25 cellular contexts compared by ENCODE assay signal in genomic region chr17:76797441-76797840, GRCh38.
"Had no signal": no experiment of that assay in that cellular context is flagged by ENCODE, and none has a peak within 500 bp of the region (broad histone marks: within the 10 kb centered on the region; RNA-seq: fewer than 3 reads in every experiment).

No MANE protein-coding gene starts in this region.

- DNase-seq: activated CD4-positive, alpha-beta T cell treated with anti-CD3 and anti-CD28 coated beads, Interleukin-2, amount 50 U/mL, for 1 hour; activated CD8-positive, alpha-beta T cell treated with anti-CD3 and anti-CD28 coated beads for 36 hours; activated naive CD8-positive, alpha-beta T cell treated with anti-CD3 and anti-CD28 coated beads, Interleukin-2, amount 50 U/mL, for 24 hours; activated T-cell treated with anti-CD3 and anti-CD28 coated beads, Interleukin-2, amount 50 U/mL, for 4 hours; amygdala; caudate nucleus; cortex of kidney; foreskin keratinocyte; heart right ventricle; left lung; lower lobe of right lung; mesenchymal stem cell; natural killer cell; occipital lobe; stimulated activated CD4-positive, alpha-beta T cell treated with anti-CD3 and anti-CD28 coated beads, Interleukin-15, amount 100 ng/mL, for 24 hours; stimulated activated CD4-positive, alpha-beta T cell treated with anti-CD3 and anti-CD28 coated beads, Interleukin-2, amount 100 ng/mL, for 24 hours; stimulated activated naive CD4-positive, alpha-beta T cell; tibial artery had no signal

- H3K36me3 Mint-ChIP-seq: natural killer cell, neural progenitor cell had no signal

- H3K36me3 ChIP-seq: esophagus muscularis mucosa, heart right ventricle, left lung, lower lobe of right lung, neural progenitor cell, right atrium auricular region, suprapubic skin, tibial artery had no signal

- H3K27me3 ChIP-seq: esophagus muscularis mucosa, foreskin keratinocyte, heart right ventricle, left lung, neural progenitor cell, right atrium auricular region, suprapubic skin, tibial artery had no signal

- H3K4me1 Mint-ChIP-seq: activated naive CD8-positive, alpha-beta T cell treated with anti-CD3 and anti-CD28 coated beads, Interleukin-2, amount 50 U/mL, for 24 hours; activated T-helper 17 cell treated with anti-CD3 and anti-CD28 coated beads, Interleukin-2, amount 50 U/mL, for 72 hours had no signal

- H3K9me3 ChIP-seq: esophagus muscularis mucosa, heart right ventricle, left lung, lower lobe of right lung, right atrium auricular region, suprapubic skin, tibial artery had no signal

- H3K4me3 Mint-ChIP-seq: activated CD8-positive, alpha-beta T cell treated with anti-CD3 and anti-CD28 coated beads for 36 hours; activated naive CD4-positive, alpha-beta T cell treated with anti-CD3 and anti-CD28 coated beads, Interleukin-2, amount 50 U/mL, for 24 hours; activated naive CD8-positive, alpha-beta T cell treated with anti-CD3 and anti-CD28 coated beads, Interleukin-2, amount 50 U/mL, for 24 hours; activated T-cell treated with anti-CD3 and anti-CD28 coated beads, Interleukin-2, amount 50 U/mL, for 4 hours; activated T-helper 17 cell treated with anti-CD3 and anti-CD28 coated beads, Interleukin-2, amount 50 U/mL, for 72 hours; natural killer cell; neural progenitor cell had no signal

- H3K79me2 ChIP-seq: parathyroid adenoma had no signal

- H3K4me3 ChIP-seq: esophagus muscularis mucosa, heart right ventricle, left lung, lower lobe of right lung, neural progenitor cell, right atrium auricular region, suprapubic skin, tibial artery had no signal

- H3K27ac Mint-ChIP-seq: activated CD8-positive, alpha-beta T cell treated with anti-CD3 and anti-CD28 coated beads for 36 hours; activated naive CD4-positive, alpha-beta T cell treated with anti-CD3 and anti-CD28 coated beads, Interleukin-2, amount 50 U/mL, for 24 hours; activated naive CD8-positive, alpha-beta T cell treated with anti-CD3 and anti-CD28 coated beads, Interleukin-2, amount 50 U/mL, for 24 hours; activated T-helper 17 cell treated with anti-CD3 and anti-CD28 coated beads, Interleukin-2, amount 50 U/mL, for 72 hours; natural killer cell; neural progenitor cell had no signal

- H3K4me2 ChIP-seq: neural progenitor cell had no signal

- H3K9me3 Mint-ChIP-seq: activated CD8-positive, alpha-beta T cell treated with anti-CD3 and anti-CD28 coated beads for 36 hours; activated naive CD4-positive, alpha-beta T cell treated with anti-CD3 and anti-CD28 coated beads, Interleukin-2, amount 50 U/mL, for 24 hours; activated naive CD8-positive, alpha-beta T cell treated with anti-CD3 and anti-CD28 coated beads, Interleukin-2, amount 50 U/mL, for 24 hours; activated T-cell treated with anti-CD3 and anti-CD28 coated beads, Interleukin-2, amount 50 U/mL, for 4 hours; activated T-helper 17 cell treated with anti-CD3 and anti-CD28 coated beads, Interleukin-2, amount 50 U/mL, for 72 hours; natural killer cell; neural progenitor cell had no signal

- H3K9ac ChIP-seq: neural progenitor cell, parathyroid adenoma had no signal

- H3K27me3 Mint-ChIP-seq: activated CD8-positive, alpha-beta T cell treated with anti-CD3 and anti-CD28 coated beads for 36 hours; activated naive CD4-positive, alpha-beta T cell treated with anti-CD3 and anti-CD28 coated beads, Interleukin-2, amount 50 U/mL, for 24 hours; activated naive CD8-positive, alpha-beta T cell treated with anti-CD3 and anti-CD28 coated beads, Interleukin-2, amount 50 U/mL, for 24 hours; activated T-helper 17 cell treated with anti-CD3 and anti-CD28 coated beads, Interleukin-2, amount 50 U/mL, for 72 hours had no signal

- H3K4me1 ChIP-seq: esophagus muscularis mucosa, foreskin keratinocyte, heart right ventricle, left lung, lower lobe of right lung, neural progenitor cell, parathyroid adenoma, right atrium auricular region, suprapubic skin, tibial artery had no signal

- H2AFZ ChIP-seq: neural progenitor cell, parathyroid adenoma had no signal

- H3K27ac ChIP-seq: esophagus muscularis mucosa, foreskin keratinocyte, heart right ventricle, left lung, lower lobe of right lung, neural progenitor cell, parathyroid adenoma, right atrium auricular region, suprapubic skin, tibial artery had no signal
